1 cellular context compared by ENCODE assay signal in the genomic region with DNA sequence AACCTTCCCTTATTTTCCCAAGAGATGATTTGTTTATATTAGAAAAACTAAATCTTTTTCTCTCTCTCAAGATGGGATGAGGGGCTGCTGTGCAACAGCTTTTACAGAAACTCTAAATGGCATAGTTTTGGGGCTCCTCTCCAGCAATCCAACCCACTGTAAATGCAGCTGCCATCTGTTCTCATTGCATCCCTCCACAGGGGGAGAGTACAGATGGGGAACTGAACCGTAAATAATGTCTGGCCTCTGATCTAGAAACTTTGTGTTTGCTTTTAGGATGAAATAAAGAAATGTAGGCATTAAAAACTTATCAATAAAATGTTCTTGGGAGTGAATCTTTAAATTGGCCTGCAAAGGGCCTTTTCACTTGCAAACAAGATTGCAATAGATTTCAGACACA.
TF ChIP-seq lines count a peak whose summit lies in the region.

No MANE protein-coding gene starts in this region.

TF ChIP-seq in GM12878, 131 proteins besides CTCF, POLR2A, EP300 and RAD21 (continued from another document):
- TF ChIP-seq, protein P1, sequence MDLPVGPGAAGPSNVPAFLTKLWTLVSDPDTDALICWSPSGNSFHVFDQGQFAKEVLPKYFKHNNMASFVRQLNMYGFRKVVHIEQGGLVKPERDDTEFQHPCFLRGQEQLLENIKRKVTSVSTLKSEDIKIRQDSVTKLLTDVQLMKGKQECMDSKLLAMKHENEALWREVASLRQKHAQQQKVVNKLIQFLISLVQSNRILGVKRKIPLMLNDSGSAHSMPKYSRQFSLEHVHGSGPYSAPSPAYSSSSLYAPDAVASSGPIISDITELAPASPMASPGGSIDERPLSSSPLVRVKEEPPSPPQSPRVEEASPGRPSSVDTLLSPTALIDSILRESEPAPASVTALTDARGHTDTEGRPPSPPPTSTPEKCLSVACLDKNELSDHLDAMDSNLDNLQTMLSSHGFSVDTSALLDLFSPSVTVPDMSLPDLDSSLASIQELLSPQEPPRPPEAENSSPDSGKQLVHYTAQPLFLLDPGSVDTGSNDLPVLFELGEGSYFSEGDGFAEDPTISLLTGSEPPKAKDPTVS (IDR thresholded peaks at IDR 0.05; ENCODE audit: low read depth, low read length): no peak
- TF ChIP-seq FOXK2 (IDR thresholded peaks at IDR 0.05) (no peak), JUND (IDR thresholded peaks at IDR 0.05; ENCODE audit: low read depth, low read length) (no peak), STAT3 (IDR thresholded peaks at IDR 0.05; ENCODE audit: low read depth, low read length) (no peak), SMAD5 (IDR thresholded peaks at IDR 0.05; ENCODE audit: low read depth) (no peak), YY1 (IDR thresholded peaks at IDR 0.05; ENCODE audit: low read depth, low read length) (no peak), RCOR1 (conservative IDR thresholded peaks at IDR 0.05; ENCODE audit: low read depth, low read length) (no peak), BMI1 (IDR thresholded peaks at IDR 0.05; ENCODE audit: borderline replicate concordance) (no peak), HDGF (IDR thresholded peaks at IDR 0.05) (no peak)
- TF ChIP-seq, protein P2, sequence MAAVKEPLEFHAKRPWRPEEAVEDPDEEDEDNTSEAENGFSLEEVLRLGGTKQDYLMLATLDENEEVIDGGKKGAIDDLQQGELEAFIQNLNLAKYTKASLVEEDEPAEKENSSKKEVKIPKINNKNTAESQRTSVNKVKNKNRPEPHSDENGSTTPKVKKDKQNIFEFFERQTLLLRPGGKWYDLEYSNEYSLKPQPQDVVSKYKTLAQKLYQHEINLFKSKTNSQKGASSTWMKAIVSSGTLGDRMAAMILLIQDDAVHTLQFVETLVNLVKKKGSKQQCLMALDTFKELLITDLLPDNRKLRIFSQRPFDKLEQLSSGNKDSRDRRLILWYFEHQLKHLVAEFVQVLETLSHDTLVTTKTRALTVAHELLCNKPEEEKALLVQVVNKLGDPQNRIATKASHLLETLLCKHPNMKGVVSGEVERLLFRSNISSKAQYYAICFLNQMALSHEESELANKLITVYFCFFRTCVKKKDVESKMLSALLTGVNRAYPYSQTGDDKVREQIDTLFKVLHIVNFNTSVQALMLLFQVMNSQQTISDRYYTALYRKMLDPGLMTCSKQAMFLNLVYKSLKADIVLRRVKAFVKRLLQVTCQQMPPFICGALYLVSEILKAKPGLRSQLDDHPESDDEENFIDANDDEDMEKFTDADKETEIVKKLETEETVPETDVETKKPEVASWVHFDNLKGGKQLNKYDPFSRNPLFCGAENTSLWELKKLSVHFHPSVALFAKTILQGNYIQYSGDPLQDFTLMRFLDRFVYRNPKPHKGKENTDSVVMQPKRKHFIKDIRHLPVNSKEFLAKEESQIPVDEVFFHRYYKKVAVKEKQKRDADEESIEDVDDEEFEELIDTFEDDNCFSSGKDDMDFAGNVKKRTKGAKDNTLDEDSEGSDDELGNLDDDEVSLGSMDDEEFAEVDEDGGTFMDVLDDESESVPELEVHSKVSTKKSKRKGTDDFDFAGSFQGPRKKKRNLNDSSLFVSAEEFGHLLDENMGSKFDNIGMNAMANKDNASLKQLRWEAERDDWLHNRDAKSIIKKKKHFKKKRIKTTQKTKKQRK (IDR thresholded peaks at IDR 0.05; ENCODE audit: low read depth, low read length): no peak
- TF ChIP-seq, protein P3, sequence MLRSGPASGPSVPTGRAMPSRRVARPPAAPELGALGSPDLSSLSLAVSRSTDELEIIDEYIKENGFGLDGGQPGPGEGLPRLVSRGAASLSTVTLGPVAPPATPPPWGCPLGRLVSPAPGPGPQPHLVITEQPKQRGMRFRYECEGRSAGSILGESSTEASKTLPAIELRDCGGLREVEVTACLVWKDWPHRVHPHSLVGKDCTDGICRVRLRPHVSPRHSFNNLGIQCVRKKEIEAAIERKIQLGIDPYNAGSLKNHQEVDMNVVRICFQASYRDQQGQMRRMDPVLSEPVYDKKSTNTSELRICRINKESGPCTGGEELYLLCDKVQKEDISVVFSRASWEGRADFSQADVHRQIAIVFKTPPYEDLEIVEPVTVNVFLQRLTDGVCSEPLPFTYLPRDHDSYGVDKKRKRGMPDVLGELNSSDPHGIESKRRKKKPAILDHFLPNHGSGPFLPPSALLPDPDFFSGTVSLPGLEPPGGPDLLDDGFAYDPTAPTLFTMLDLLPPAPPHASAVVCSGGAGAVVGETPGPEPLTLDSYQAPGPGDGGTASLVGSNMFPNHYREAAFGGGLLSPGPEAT (IDR thresholded peaks at IDR 0.05; ENCODE audit: low read depth): no peak
